1 cellular context compared by ENCODE assay signal in the genomic region with DNA sequence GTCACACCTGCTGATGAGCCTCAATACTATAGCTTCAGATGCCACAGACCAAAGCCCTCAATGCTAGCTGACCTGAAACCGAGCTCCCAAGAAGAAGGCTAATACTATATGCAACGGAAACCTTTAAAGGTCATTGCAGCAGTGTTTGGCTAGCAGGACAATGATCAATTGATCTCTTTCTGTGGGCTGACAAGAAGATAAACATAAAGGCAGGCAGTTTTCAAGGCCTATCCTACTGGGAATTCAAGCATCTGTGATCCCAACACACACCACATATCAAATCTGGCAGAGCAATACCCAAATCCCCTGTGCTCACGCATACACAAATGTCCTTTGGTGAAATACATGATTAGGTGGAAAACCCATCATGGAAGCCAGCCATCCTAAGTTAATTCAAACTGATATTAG.
A peak's percentile ranks its signal among the peaks of the same experiment; 100 is the strongest.
TF ChIP-seq lines count a peak whose summit lies in the region.

No MANE protein-coding gene starts in this region.

TF ChIP-seq in HepG2, 621 proteins besides CTCF, POLR2A, EP300 and RAD21 (continued from another document and continues in another):
- TF ChIP-seq, protein P1, sequence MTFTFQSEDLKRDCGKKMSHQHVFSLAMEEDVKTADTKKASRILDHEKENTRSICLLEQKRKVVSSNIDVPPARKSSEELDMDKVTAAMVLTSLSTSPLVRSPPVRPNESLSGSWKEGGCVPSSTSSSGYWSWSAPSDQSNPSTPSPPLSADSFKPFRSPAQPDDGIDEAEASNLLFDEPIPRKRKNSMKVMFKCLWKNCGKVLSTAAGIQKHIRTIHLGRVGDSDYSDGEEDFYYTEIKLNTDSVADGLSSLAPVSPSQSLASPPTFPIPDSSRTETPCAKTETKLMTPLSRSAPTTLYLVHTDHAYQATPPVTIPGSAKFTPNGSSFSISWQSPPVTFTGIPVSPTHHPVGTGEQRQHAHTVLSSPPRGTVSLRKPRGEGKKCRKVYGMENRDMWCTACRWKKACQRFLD (CRISPR knock-in tag; IDR thresholded peaks at IDR 0.05; ENCODE audit: borderline replicate concordance), result no peak
- TF ChIP-seq, protein P2, sequence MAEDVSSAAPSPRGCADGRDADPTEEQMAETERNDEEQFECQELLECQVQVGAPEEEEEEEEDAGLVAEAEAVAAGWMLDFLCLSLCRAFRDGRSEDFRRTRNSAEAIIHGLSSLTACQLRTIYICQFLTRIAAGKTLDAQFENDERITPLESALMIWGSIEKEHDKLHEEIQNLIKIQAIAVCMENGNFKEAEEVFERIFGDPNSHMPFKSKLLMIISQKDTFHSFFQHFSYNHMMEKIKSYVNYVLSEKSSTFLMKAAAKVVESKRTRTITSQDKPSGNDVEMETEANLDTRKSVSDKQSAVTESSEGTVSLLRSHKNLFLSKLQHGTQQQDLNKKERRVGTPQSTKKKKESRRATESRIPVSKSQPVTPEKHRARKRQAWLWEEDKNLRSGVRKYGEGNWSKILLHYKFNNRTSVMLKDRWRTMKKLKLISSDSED (CRISPR knock-in tag; IDR thresholded peaks at IDR 0.05), result no peak
- no peak for TF ChIP-seq GABPA (IDR thresholded peaks at IDR 0.05; ENCODE audit: low read depth, low read length)
- TF ChIP-seq GABPA (CRISPR knock-in tag; IDR thresholded peaks at IDR 0.05; ENCODE audit: low read depth), result no peak
- peak; percentile 72; the same call in 1 of the 2 replicates for TF ChIP-seq HOMEZ (CRISPR knock-in tag; IDR thresholded peaks at IDR 0.05; ENCODE audit: low read depth)
- TF ChIP-seq ZKSCAN1 (IDR thresholded peaks at IDR 0.05; ENCODE audit: low read length), result no peak
- peak; percentile 62; the same call in 1 of the 2 replicates for TF ChIP-seq FOXO1 (CRISPR knock-in tag; IDR thresholded peaks at IDR 0.05)
- TF ChIP-seq ZNF432 (CRISPR knock-in tag; IDR thresholded peaks at IDR 0.05; ENCODE audit: borderline replicate concordance), result no peak
- no peak for TF ChIP-seq NCOA1 (CRISPR knock-in tag; IDR thresholded peaks at IDR 0.05)
- TF ChIP-seq, protein P3, sequence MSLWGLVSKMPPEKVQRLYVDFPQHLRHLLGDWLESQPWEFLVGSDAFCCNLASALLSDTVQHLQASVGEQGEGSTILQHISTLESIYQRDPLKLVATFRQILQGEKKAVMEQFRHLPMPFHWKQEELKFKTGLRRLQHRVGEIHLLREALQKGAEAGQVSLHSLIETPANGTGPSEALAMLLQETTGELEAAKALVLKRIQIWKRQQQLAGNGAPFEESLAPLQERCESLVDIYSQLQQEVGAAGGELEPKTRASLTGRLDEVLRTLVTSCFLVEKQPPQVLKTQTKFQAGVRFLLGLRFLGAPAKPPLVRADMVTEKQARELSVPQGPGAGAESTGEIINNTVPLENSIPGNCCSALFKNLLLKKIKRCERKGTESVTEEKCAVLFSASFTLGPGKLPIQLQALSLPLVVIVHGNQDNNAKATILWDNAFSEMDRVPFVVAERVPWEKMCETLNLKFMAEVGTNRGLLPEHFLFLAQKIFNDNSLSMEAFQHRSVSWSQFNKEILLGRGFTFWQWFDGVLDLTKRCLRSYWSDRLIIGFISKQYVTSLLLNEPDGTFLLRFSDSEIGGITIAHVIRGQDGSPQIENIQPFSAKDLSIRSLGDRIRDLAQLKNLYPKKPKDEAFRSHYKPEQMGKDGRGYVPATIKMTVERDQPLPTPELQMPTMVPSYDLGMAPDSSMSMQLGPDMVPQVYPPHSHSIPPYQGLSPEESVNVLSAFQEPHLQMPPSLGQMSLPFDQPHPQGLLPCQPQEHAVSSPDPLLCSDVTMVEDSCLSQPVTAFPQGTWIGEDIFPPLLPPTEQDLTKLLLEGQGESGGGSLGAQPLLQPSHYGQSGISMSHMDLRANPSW (CRISPR knock-in tag; IDR thresholded peaks at IDR 0.05; ENCODE audit: borderline replicate concordance), result 0 out of 2 replicates have a peak, but pooled peaks have one; percentile 45
- no peak for TF ChIP-seq ZNF558 (CRISPR knock-in tag; IDR thresholded peaks at IDR 0.05; ENCODE audit: borderline replicate concordance)
- TF ChIP-seq, protein P4, sequence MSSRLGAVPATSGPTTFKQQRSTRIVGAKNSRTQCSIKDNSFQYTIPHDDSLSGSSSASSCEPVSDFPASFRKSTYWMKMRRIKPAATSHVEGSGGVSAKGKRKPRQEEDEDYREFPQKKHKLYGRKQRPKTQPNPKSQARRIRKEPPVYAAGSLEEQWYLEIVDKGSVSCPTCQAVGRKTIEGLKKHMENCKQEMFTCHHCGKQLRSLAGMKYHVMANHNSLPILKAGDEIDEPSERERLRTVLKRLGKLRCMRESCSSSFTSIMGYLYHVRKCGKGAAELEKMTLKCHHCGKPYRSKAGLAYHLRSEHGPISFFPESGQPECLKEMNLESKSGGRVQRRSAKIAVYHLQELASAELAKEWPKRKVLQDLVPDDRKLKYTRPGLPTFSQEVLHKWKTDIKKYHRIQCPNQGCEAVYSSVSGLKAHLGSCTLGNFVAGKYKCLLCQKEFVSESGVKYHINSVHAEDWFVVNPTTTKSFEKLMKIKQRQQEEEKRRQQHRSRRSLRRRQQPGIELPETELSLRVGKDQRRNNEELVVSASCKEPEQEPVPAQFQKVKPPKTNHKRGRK (CRISPR knock-in tag; IDR thresholded peaks at IDR 0.05), result no peak
- TF ChIP-seq PRDM10 (CRISPR knock-in tag; IDR thresholded peaks at IDR 0.05; ENCODE audit: low read depth), result no peak; the same call in 1 of the 2 replicates
- TF ChIP-seq POLR2G (IDR thresholded peaks at IDR 0.05; ENCODE audit: low read depth, low read length), result no peak
- TF ChIP-seq ZNF138 (CRISPR knock-in tag; IDR thresholded peaks at IDR 0.05; ENCODE audit: low read depth), result no peak
- TF ChIP-seq, protein P5, sequence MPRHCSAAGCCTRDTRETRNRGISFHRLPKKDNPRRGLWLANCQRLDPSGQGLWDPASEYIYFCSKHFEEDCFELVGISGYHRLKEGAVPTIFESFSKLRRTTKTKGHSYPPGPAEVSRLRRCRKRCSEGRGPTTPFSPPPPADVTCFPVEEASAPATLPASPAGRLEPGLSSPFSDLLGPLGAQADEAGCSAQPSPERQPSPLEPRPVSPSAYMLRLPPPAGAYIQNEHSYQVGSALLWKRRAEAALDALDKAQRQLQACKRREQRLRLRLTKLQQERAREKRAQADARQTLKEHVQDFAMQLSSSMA (CRISPR knock-in tag; IDR thresholded peaks at IDR 0.05), result no peak
- no peak for TF ChIP-seq AKAP8 (CRISPR knock-in tag; IDR thresholded peaks at IDR 0.05)
- peak; percentile 51; the same call in 1 of the 2 replicates for TF ChIP-seq ZNF749 (CRISPR knock-in tag; IDR thresholded peaks at IDR 0.05; ENCODE audit: borderline replicate concordance)
- TF ChIP-seq RFXANK (CRISPR knock-in tag; IDR thresholded peaks at IDR 0.05), result no peak
- no peak for TF ChIP-seq ZNF343 (CRISPR knock-in tag; IDR thresholded peaks at IDR 0.05)
- peak; percentile 68 for TF ChIP-seq THAP11 (CRISPR knock-in tag; IDR thresholded peaks at IDR 0.05)
- no peak for TF ChIP-seq ZNF296 (CRISPR knock-in tag; conservative IDR thresholded peaks at IDR 0.05)
- TF ChIP-seq RFXAP (CRISPR knock-in tag; IDR thresholded peaks at IDR 0.05; ENCODE audit: borderline replicate concordance), result no peak
- 0 out of 2 replicates have a peak, but pooled peaks have one; percentile 35 for TF ChIP-seq BRF2 (CRISPR knock-in tag; IDR thresholded peaks at IDR 0.05)
- TF ChIP-seq, protein P6, sequence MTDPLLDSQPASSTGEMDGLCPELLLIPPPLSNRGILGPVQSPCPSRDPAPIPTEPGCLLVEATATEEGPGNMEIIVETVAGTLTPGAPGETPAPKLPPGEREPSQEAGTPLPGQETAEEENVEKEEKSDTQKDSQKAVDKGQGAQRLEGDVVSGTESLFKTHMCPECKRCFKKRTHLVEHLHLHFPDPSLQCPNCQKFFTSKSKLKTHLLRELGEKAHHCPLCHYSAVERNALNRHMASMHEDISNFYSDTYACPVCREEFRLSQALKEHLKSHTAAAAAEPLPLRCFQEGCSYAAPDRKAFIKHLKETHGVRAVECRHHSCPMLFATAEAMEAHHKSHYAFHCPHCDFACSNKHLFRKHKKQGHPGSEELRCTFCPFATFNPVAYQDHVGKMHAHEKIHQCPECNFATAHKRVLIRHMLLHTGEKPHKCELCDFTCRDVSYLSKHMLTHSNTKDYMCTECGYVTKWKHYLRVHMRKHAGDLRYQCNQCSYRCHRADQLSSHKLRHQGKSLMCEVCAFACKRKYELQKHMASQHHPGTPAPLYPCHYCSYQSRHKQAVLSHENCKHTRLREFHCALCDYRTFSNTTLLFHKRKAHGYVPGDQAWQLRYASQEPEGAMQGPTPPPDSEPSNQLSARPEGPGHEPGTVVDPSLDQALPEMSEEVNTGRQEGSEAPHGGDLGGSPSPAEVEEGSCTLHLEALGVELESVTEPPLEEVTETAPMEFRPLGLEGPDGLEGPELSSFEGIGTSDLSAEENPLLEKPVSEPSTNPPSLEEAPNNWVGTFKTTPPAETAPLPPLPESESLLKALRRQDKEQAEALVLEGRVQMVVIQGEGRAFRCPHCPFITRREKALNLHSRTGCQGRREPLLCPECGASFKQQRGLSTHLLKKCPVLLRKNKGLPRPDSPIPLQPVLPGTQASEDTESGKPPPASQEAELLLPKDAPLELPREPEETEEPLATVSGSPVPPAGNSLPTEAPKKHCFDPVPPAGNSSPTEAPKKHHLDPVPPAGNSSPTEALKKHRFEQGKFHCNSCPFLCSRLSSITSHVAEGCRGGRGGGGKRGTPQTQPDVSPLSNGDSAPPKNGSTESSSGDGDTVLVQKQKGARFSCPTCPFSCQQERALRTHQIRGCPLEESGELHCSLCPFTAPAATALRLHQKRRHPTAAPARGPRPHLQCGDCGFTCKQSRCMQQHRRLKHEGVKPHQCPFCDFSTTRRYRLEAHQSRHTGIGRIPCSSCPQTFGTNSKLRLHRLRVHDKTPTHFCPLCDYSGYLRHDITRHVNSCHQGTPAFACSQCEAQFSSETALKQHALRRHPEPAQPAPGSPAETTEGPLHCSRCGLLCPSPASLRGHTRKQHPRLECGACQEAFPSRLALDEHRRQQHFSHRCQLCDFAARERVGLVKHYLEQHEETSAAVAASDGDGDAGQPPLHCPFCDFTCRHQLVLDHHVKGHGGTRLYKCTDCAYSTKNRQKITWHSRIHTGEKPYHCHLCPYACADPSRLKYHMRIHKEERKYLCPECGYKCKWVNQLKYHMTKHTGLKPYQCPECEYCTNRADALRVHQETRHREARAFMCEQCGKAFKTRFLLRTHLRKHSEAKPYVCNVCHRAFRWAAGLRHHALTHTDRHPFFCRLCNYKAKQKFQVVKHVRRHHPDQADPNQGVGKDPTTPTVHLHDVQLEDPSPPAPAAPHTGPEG (CRISPR knock-in tag; IDR thresholded peaks at IDR 0.05), result no peak
- peak; percentile 54; the same call in 1 of the 2 replicates for TF ChIP-seq GATA4 (IDR thresholded peaks at IDR 0.05; ENCODE audit: borderline replicate concordance, low read depth)
- no peak for TF ChIP-seq ZNF17 (CRISPR knock-in tag; IDR thresholded peaks at IDR 0.05)
- TF ChIP-seq ZNF354B (CRISPR knock-in tag; IDR thresholded peaks at IDR 0.05), result no peak
- TF ChIP-seq MYNN (CRISPR knock-in tag; IDR thresholded peaks at IDR 0.05; ENCODE audit: low read depth), result no peak
- TF ChIP-seq ZNF781 (CRISPR knock-in tag; IDR thresholded peaks at IDR 0.05; ENCODE audit: borderline replicate concordance, not compliant biosample characterization), result no peak
- 0 out of 2 replicates have a peak, but pooled peaks have one; percentile 46 for TF ChIP-seq MYPOP (CRISPR knock-in tag; IDR thresholded peaks at IDR 0.05)
- no peak for TF ChIP-seq YEATS4 (CRISPR knock-in tag; IDR thresholded peaks at IDR 0.05; ENCODE audit: borderline replicate concordance)
- TF ChIP-seq NBN (conservative IDR thresholded peaks at IDR 0.05), result no peak
